ENCODE assay signal across 10 cellular contexts in genomic region chr16:53085539-53086450, GRCh38. TPM values are rescaled to one million over a fixed set of nuclear protein-coding genes. Genes with fewer than 3 reads are reported as not detected.
A peak's percentile ranks its signal among the peaks of the same experiment; 100 is the strongest.
DNase-seq lines count a peak whose midpoint lies in the region; TF ChIP-seq lines count a peak whose summit lies in the region.
"Had no signal": no experiment of that assay in that cellular context is flagged by ENCODE, and none has a peak within 500 bp of the region (broad histone marks: within the 10 kb centered on the region; RNA-seq: fewer than 3 reads in every experiment).

No MANE protein-coding gene starts in this region.

- TF ChIP-seq POLR2A in esophagus squamous epithelium (IDR thresholded peaks at IDR 0.05) = no peak

- H3K4me1 ChIP-seq in BLaER1 treated with 17β-estradiol and CSF1 and Interleukin-3, amounts not matched to agents 10 nM and 100 nM = peaks cover 52 to 92% (median 83%) of the 10 kb centered on the region in 10 experiments
- H3K4me1 ChIP-seq in OCI-LY3 (ENCODE audit: low read length) (peaks cover 41% of the 10 kb centered on the region), esophagus squamous epithelium (peaks cover 53 to 96% (median 61%) of the 10 kb centered on the region in 3 donors)

- H3K9me3 Mint-ChIP-seq in neural crest cell (no peaks in the 10 kb centered on the region), endothelial cell (ENCODE audit: unreplicated experiment) (no peaks in the 10 kb centered on the region)
- H3K9me3 Mint-ChIP-seq: CD4-positive, alpha-beta memory T cell had no signal

- H3K36me3 ChIP-seq in BLaER1 treated with 17β-estradiol and CSF1 and Interleukin-3, amounts not matched to agents 10 nM and 100 nM = peaks cover 0 to 17% (median 0%) of the 10 kb centered on the region in 11 experiments; a peak in 6 of 22 replicates
- peaks cover 13% of the 10 kb centered on the region for H3K36me3 ChIP-seq in OCI-LY3 (replicated peaks; ENCODE audit: low read depth, low read length)
- no peaks in the 10 kb centered on the region for H3K36me3 ChIP-seq in esophagus squamous epithelium

- H3K79me2 ChIP-seq in OCI-LY3 (ENCODE audit: low read length) = peaks cover 35% of the 10 kb centered on the region

- H3K4me3 ChIP-seq in BLaER1 treated with 17β-estradiol and CSF1 and Interleukin-3, amounts not matched to agents 10 nM and 100 nM = peak overlapping the region in 5 of 10 experiments; percentile 1 to 35 (median 12); a peak in 4 of 20 replicates
- H3K4me3 ChIP-seq in OCI-LY3 (ENCODE audit: low read length) (no peak overlapping the region; the same call in 1 of the 2 replicates), esophagus squamous epithelium (no peak overlapping the region)

- H3K36me3 Mint-ChIP-seq in neural crest cell (ENCODE audit: low read depth) (no peaks in the 10 kb centered on the region), endothelial cell (ENCODE audit: low read depth, unreplicated experiment) (peaks cover 4% of the 10 kb centered on the region)
- H3K36me3 Mint-ChIP-seq: CD4-positive, alpha-beta memory T cell had no signal

- TF ChIP-seq CTCF in OCI-LY3 (IDR thresholded peaks at IDR 0.05; ENCODE audit: low read depth, low read length) = no peak
- TF ChIP-seq CTCF in esophagus squamous epithelium (IDR thresholded peaks at IDR 0.05) = no peak
- no peak for TF ChIP-seq CTCF in neural crest cell (conservative IDR thresholded peaks at IDR 0.05)
- TF ChIP-seq CTCF in endothelial cell (IDR thresholded peaks at IDR 0.05; ENCODE audit: unreplicated experiment) = no peak

- no peaks in the 10 kb centered on the region for H3K9me3 ChIP-seq in BLaER1 treated with 17β-estradiol and CSF1 and Interleukin-3, amounts not matched to agents 10 nM and 100 nM (replicated peaks in 1 of 11)
- H3K9me3 ChIP-seq in OCI-LY3 (ENCODE audit: insufficient read depth, low read length) (no peaks in the 10 kb centered on the region), esophagus squamous epithelium (no peaks in the 10 kb centered on the region)

- intact Hi-C loops in esophagus squamous epithelium (cut with DNase I) = no loop called here

- no peaks in the 10 kb centered on the region for H3K27me3 Mint-ChIP-seq in neural crest cell (ENCODE audit: low read depth)
- H3K27me3 Mint-ChIP-seq in endothelial cell (ENCODE audit: unreplicated experiment) = peaks cover 4% of the 10 kb centered on the region
- H3K27me3 Mint-ChIP-seq: CD4-positive, alpha-beta memory T cell had no signal

- H3K4me2 ChIP-seq in BLaER1 treated with 17β-estradiol and CSF1 and Interleukin-3, amounts not matched to agents 10 nM and 100 nM = peak overlapping the region; percentile 77 to 91 (median 83)
- peak overlapping the region; percentile 48 for H3K4me2 ChIP-seq in OCI-LY3 (ENCODE audit: low read length)

- H3K4me3 Mint-ChIP-seq in neural crest cell (no peak overlapping the region), endothelial cell (ENCODE audit: unreplicated experiment) (no peak overlapping the region)
- H3K4me3 Mint-ChIP-seq: CD4-positive, alpha-beta memory T cell had no signal

- no peak overlapping the region for H2AFZ ChIP-seq in OCI-LY3 (ENCODE audit: low read depth, low read length)

- H3K4me1 Mint-ChIP-seq in neural crest cell = peaks cover 43% of the 10 kb centered on the region
- peaks cover 29% of the 10 kb centered on the region for H3K4me1 Mint-ChIP-seq in endothelial cell (ENCODE audit: unreplicated experiment)

- peak overlapping the region; percentile 48 to 76 (median 65) for H3K9ac ChIP-seq in BLaER1 treated with 17β-estradiol and CSF1 and Interleukin-3, amounts not matched to agents 10 nM and 100 nM
- H3K9ac ChIP-seq in OCI-LY3 (ENCODE audit: low read length) = peak overlapping the region; percentile 4; the same call in 1 of the 2 replicates

- DNase-seq in esophagus squamous epithelium (lab: John Stamatoyannopoulos, UW) (no peak), neural crest cell (ENCODE audit: low read depth, low spot score) (no peak), endothelial cell (ENCODE audit: low spot score) (no peak), UCSD-AML1 (lab: John Stamatoyannopoulos, UW; ENCODE audit: unreplicated experiment) (no peak), NOMO-1 treated with DMSO at 0.1 percent for 48 hours (lab: John Stamatoyannopoulos, UW; ENCODE audit: unreplicated experiment) (no peak)
- no peak for DNase-seq in stimulated activated CD4-positive, alpha-beta T cell treated with anti-CD3 and anti-CD28 coated beads, Interleukin-2, amount 100 ng/mL, for 48 hours
- DNase-seq: activated T-cell treated with anti-CD3 and anti-CD28 coated beads for 4 hours; CD4-positive, alpha-beta memory T cell had no signal

- WGBS in esophagus squamous epithelium, 2 donors = 25 to 51% methylated on average over 8 to 10 of the region's 10 CpGs

- no peaks in the 10 kb centered on the region; a peak in 2 of 22 replicates for H4K20me1 ChIP-seq in BLaER1 treated with 17β-estradiol and CSF1 and Interleukin-3, amounts not matched to agents 10 nM and 100 nM
- no peaks in the 10 kb centered on the region for H4K20me1 ChIP-seq in OCI-LY3 (ENCODE audit: insufficient read depth, low read length)

- peak overlapping the region; percentile 54 to 96 (median 78) for H3K27ac ChIP-seq in BLaER1 treated with 17β-estradiol and CSF1 and Interleukin-3, amounts not matched to agents 10 nM and 100 nM
- no peak overlapping the region for H3K27ac ChIP-seq in OCI-LY3 (ENCODE audit: low read length)
- H3K27ac ChIP-seq in esophagus squamous epithelium = peak overlapping the region; percentile 84 to 87 (median 84)

- H3K27me3 ChIP-seq in BLaER1 treated with 17β-estradiol and CSF1 and Interleukin-3, amounts not matched to agents 10 nM and 100 nM = no peaks in the 10 kb centered on the region
- H3K27me3 ChIP-seq in OCI-LY3 (ENCODE audit: low read depth, low read length) = no peaks in the 10 kb centered on the region
- no peaks in the 10 kb centered on the region for H3K27me3 ChIP-seq in esophagus squamous epithelium

- H3K27ac Mint-ChIP-seq in neural crest cell (ENCODE audit: unreplicated experiment) = peak overlapping the region; percentile 52
- no peak overlapping the region for H3K27ac Mint-ChIP-seq in endothelial cell (ENCODE audit: unreplicated experiment)

RNA-seq across cellular contexts. Expression of gene CHD9, which starts 31.0 kb away (rescaled TPM):
- total RNA-seq in esophagus squamous epithelium (10 to 100 TPM; 29.0 to 68.5 (median 37.3) TPM), neural crest cell (76.0 and 76.6 TPM in 2 replicates), endothelial cell (ENCODE audit: unreplicated experiment) (49.2 TPM)

RNA-seq across cellular contexts. Expression of gene CHD9NB, which starts 33.1 kb away (rescaled TPM):
- 1 to 10 TPM; 1.9 to 3.0 (median 2.1) TPM for total RNA-seq in esophagus squamous epithelium
- 0.61 and 0.75 TPM in 2 replicates for total RNA-seq in neural crest cell
- 2.0 TPM for total RNA-seq in endothelial cell (ENCODE audit: unreplicated experiment)
- total RNA-seq: CD4-positive, alpha-beta memory T cell had no signal
